8 cellular contexts compared by ENCODE assay signal in genomic region chr1:224168859-224169380, GRCh38. TPM values are rescaled to one million over a fixed set of nuclear protein-coding genes. Genes with fewer than 3 reads are reported as not detected.
DNase-seq lines count a peak whose midpoint lies in the region; ATAC-seq and TF ChIP-seq lines count a peak whose summit lies in the region.

No MANE protein-coding gene starts in this region.

- no peaks in the 10 kb centered on the region for H3K27me3 ChIP-seq in WERI-Rb-1 (ENCODE audit: insufficient read depth, low read depth, severe bottlenecking)

- H3K27ac Mint-ChIP-seq in activated CD4-positive, alpha-beta T cell treated with anti-CD3 and anti-CD28 coated beads, Interleukin-2, amount 10 ng/mL, durations not matched to agents 24 days and 14 days: peak overlapping the region; percentile 90
- peak overlapping the region; percentile 30 to 97 (median 90) for H3K27ac Mint-ChIP-seq in naive B cell

- no peak overlapping the region for H3K4me3 ChIP-seq in cardiac fibroblast (replicated peaks in 1 of 2; ENCODE audit: low read depth in 2 of 2, low read length in 2 of 2)
- H3K4me3 ChIP-seq in WERI-Rb-1 (ENCODE audit: low read depth, low read length): no peak overlapping the region

- peaks cover 6% of the 10 kb centered on the region for H3K9me3 Mint-ChIP-seq in activated CD4-positive, alpha-beta T cell treated with anti-CD3 and anti-CD28 coated beads, Interleukin-2, amount 10 ng/mL, durations not matched to agents 24 days and 14 days
- H3K9me3 Mint-ChIP-seq in naive B cell: no peaks in the 10 kb centered on the region

- no peak overlapping the region for H3K27ac ChIP-seq in WERI-Rb-1

- TF ChIP-seq CTCF in cardiac fibroblast (IDR thresholded peaks at IDR 0.05; ENCODE audit: low read depth, low read length): no peak
- TF ChIP-seq CTCF in WERI-Rb-1 (IDR thresholded peaks at IDR 0.05; ENCODE audit: low read depth, low read length): no peak

- peaks cover 3% of the 10 kb centered on the region for H3K27me3 Mint-ChIP-seq in activated CD4-positive, alpha-beta T cell treated with anti-CD3 and anti-CD28 coated beads, Interleukin-2, amount 10 ng/mL, durations not matched to agents 24 days and 14 days
- H3K27me3 Mint-ChIP-seq in naive B cell: no peaks in the 10 kb centered on the region

- H3K36me3 Mint-ChIP-seq in activated CD4-positive, alpha-beta T cell treated with anti-CD3 and anti-CD28 coated beads, Interleukin-2, amount 10 ng/mL, durations not matched to agents 24 days and 14 days (ENCODE audit: low read depth): peaks cover 4% of the 10 kb centered on the region
- no peaks in the 10 kb centered on the region for H3K36me3 Mint-ChIP-seq in naive B cell

- DNase-seq in activated CD4-positive, alpha-beta T cell treated with anti-CD3 and anti-CD28 coated beads, Interleukin-2, amount 10 ng/mL, durations not matched to agents 24 days and 14 days: peak; percentile 87
- DNase-seq in activated CD4-positive, alpha-beta T cell treated with anti-CD3 and anti-CD28 coated beads, Interleukin-2, amount 50 U/mL, for 48 hours: no peak
- DNase-seq in MV-4-11 (lab: John Stamatoyannopoulos, UW) (peak; percentile 99), cardiac fibroblast (ENCODE audit: low read depth in 2 of 2) (peak; percentile 76 to 90), naive B cell (peak; percentile 74), NCI-H748 treated with DMSO at 0.1 percent for 48 hours (lab: John Stamatoyannopoulos, UW) (no peak), WERI-Rb-1 (no peak)

- H3K4me1 Mint-ChIP-seq in activated CD4-positive, alpha-beta T cell treated with anti-CD3 and anti-CD28 coated beads, Interleukin-2, amount 10 ng/mL, durations not matched to agents 24 days and 14 days: peaks cover 37% of the 10 kb centered on the region
- H3K4me1 Mint-ChIP-seq in naive B cell: peaks cover 34 to 42% (median 37%) of the 10 kb centered on the region in 3 donors

- H3K9me3 ChIP-seq in WERI-Rb-1 (ENCODE audit: severe bottlenecking): no peaks in the 10 kb centered on the region

- peak overlapping the region; percentile 68 for H3K4me3 Mint-ChIP-seq in activated CD4-positive, alpha-beta T cell treated with anti-CD3 and anti-CD28 coated beads, Interleukin-2, amount 10 ng/mL, durations not matched to agents 24 days and 14 days
- H3K4me3 Mint-ChIP-seq in naive B cell: peak overlapping the region; percentile 16 to 88 (median 68)

- intact Hi-C loops in activated CD4-positive, alpha-beta T cell treated with anti-CD3 and anti-CD28 coated beads, Interleukin-2, amount 10 ng/mL, durations not matched to agents 24 days and 14 days (cut with micrococcal nuclease): loop anchor here (1.0 to 5.0 kb wide), 4 partner anchors 13 to 162 kb away; partner anchors contain the start of genes FBXO28 and NVL

- ATAC-seq in HG02623 (IDR thresholded peaks at IDR 0.05; ENCODE audit: unreplicated experiment) (peak; percentile 89), naive B cell (ENCODE audit: low read depth in 2 of 2) (peak; percentile 94 to 95)

- no peaks in the 10 kb centered on the region for H3K36me3 ChIP-seq in WERI-Rb-1

RNA-seq across cellular contexts. Expression of gene DEGS1, which starts 14.1 kb away (rescaled TPM):
- total RNA-seq in activated CD4-positive, alpha-beta T cell treated with anti-CD3 and anti-CD28 coated beads, Interleukin-2, amount 10 ng/mL, durations not matched to agents 24 days and 14 days: 51.8 and 56.3 TPM in 2 replicates
- polyA plus RNA-seq in naive B cell (ENCODE audit: low read depth in 6 of 6): 100 to 1,000 TPM; 153 to 219 (median 172) TPM

RNA-seq across cellular contexts. Expression of gene FBXO28, which starts 55.0 kb away (rescaled TPM):
- 26.0 and 26.3 TPM in 2 replicates for total RNA-seq in activated CD4-positive, alpha-beta T cell treated with anti-CD3 and anti-CD28 coated beads, Interleukin-2, amount 10 ng/mL, durations not matched to agents 24 days and 14 days
- polyA plus RNA-seq in naive B cell (ENCODE audit: low read depth in 6 of 6): 10 to 100 TPM; 22.7 to 37.2 (median 25.8) TPM

Comparison
In these comparisons a context has a peak if more than half of its experiments do, and no peak if none do; other contexts are left out.
1. DNase-seq: peak in activated CD4-positive, alpha-beta T cell treated with anti-CD3 and anti-CD28 coated beads, Interleukin-2, amount 10 ng/mL, durations not matched to agents 24 days and 14 days (single experiment), MV-4-11 (single experiment), cardiac fibroblast (2 of 2) and naive B cell (single experiment); none in activated CD4-positive, alpha-beta T cell treated with anti-CD3 and anti-CD28 coated beads, Interleukin-2, amount 50 U/mL, for 48 hours (0 of 2), NCI-H748 treated with DMSO at 0.1 percent for 48 hours (single experiment) and WERI-Rb-1 (single experiment).